Comparison of ENCODE assay signal across 8 cellular contexts in genomic region chr4:147984065-147984777, GRCh38.
DNase-seq lines count a peak whose midpoint lies in the region; ATAC-seq, FAIRE-seq and TF ChIP-seq lines count a peak whose summit lies in the region.

No MANE protein-coding gene starts in this region.

- intact Hi-C loops in pancreas (cut with DNase I), result no loop called here

- peak; percentile 83 for TF ChIP-seq CTCF in fibroblast of mammary gland (conservative IDR thresholded peaks at IDR 0.05; ENCODE audit: control insufficient read depth, insufficient read depth, low read depth, low read length)
- TF ChIP-seq CTCF in pancreas (IDR thresholded peaks at IDR 0.05), result peak in 3 of 4 donors; percentile 13 to 21 (median 15)

- WGBS in pancreas, 2 donors, result 83 to 84% methylated on average over 15 of the region's 15 CpGs

- H3K4me3 ChIP-seq in fibroblast of mammary gland (ENCODE audit: control insufficient read depth, low read depth, low read length) (no peak overlapping the region), pancreas (no peak overlapping the region)

- DNase-seq in NCI-H524 (lab: John Stamatoyannopoulos, UW), result peak; percentile 3 to 51
- DNase-seq in NCI-H524 treated with DMSO at 0.1 percent for 48 hours (lab: John Stamatoyannopoulos, UW), result no peak
- DNase-seq in SKM-1 (lab: John Stamatoyannopoulos, UW; ENCODE audit: unreplicated experiment), result peak; percentile 44
- DNase-seq in fibroblast of mammary gland (ENCODE audit: low read depth), result peak; percentile 56
- peak in 1 of 6 donors; percentile 14 for DNase-seq in pancreas
- no peak for DNase-seq in globus pallidus (ENCODE audit: low spot score)

- no peaks in the 10 kb centered on the region for H3K4me1 ChIP-seq in pancreas

- no peaks in the 10 kb centered on the region for H3K27me3 ChIP-seq in pancreas

- FAIRE-seq in pancreas (lab: Jason Lieb, UNC), result no peak

- ATAC-seq in HG03354 (IDR thresholded peaks at IDR 0.05; ENCODE audit: poor library complexity, severe bottlenecking, unreplicated experiment) (peak; percentile 36), pancreas (peak in 3 of 4 donors; percentile 46 to 72 (median 57)), GM21528 (IDR thresholded peaks at IDR 0.05; ENCODE audit: low FRiP score, unreplicated experiment) (no peak)

- no peaks in the 10 kb centered on the region for H3K9me3 ChIP-seq in pancreas

- H3K36me3 ChIP-seq in pancreas, result no peaks in the 10 kb centered on the region

- H3K27ac ChIP-seq in pancreas, result no peak overlapping the region

Comparison
In these comparisons a context has a peak if more than half of its experiments do, and no peak if none do; other contexts are left out.
1. DNase-seq: peak in NCI-H524 (2 of 2), SKM-1 (single experiment) and fibroblast of mammary gland (single experiment); none in NCI-H524 treated with DMSO at 0.1 percent for 48 hours (single experiment) and globus pallidus (single experiment).